Comparison of ENCODE assay signal across 1 cellular context in genomic region chr4:144648042-144648441, GRCh38.
TF ChIP-seq lines count a peak whose summit lies in the region.

No MANE protein-coding gene starts in this region.

TF ChIP-seq in HEK293, 187 proteins besides CTCF, POLR2A, EP300 and RAD21 (continued from another document):
- no peak for TF ChIP-seq ZNF391 (tag by site-specific recombination; IDR thresholded peaks at IDR 0.05; ENCODE audit: borderline replicate concordance, low read depth)
- TF ChIP-seq ZEB2 (tag by site-specific recombination; IDR thresholded peaks at IDR 0.05), result 0 out of 2 replicates have a peak, but pooled peaks have one; percentile 40
- TF ChIP-seq ZNF175 (tag by site-specific recombination; IDR thresholded peaks at IDR 0.05), result no peak
- TF ChIP-seq, protein P1, sequence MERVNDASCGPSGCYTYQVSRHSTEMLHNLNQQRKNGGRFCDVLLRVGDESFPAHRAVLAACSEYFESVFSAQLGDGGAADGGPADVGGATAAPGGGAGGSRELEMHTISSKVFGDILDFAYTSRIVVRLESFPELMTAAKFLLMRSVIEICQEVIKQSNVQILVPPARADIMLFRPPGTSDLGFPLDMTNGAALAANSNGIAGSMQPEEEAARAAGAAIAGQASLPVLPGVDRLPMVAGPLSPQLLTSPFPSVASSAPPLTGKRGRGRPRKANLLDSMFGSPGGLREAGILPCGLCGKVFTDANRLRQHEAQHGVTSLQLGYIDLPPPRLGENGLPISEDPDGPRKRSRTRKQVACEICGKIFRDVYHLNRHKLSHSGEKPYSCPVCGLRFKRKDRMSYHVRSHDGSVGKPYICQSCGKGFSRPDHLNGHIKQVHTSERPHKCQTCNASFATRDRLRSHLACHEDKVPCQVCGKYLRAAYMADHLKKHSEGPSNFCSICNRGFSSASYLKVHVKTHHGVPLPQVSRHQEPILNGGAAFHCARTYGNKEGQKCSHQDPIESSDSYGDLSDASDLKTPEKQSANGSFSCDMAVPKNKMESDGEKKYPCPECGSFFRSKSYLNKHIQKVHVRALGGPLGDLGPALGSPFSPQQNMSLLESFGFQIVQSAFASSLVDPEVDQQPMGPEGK (tag by site-specific recombination; IDR thresholded peaks at IDR 0.05), result 0 out of 2 replicates have a peak, but pooled peaks have one; percentile 34
- no peak for TF ChIP-seq KLF1 (tag by site-specific recombination; IDR thresholded peaks at IDR 0.05)
